In the genomic region with DNA sequence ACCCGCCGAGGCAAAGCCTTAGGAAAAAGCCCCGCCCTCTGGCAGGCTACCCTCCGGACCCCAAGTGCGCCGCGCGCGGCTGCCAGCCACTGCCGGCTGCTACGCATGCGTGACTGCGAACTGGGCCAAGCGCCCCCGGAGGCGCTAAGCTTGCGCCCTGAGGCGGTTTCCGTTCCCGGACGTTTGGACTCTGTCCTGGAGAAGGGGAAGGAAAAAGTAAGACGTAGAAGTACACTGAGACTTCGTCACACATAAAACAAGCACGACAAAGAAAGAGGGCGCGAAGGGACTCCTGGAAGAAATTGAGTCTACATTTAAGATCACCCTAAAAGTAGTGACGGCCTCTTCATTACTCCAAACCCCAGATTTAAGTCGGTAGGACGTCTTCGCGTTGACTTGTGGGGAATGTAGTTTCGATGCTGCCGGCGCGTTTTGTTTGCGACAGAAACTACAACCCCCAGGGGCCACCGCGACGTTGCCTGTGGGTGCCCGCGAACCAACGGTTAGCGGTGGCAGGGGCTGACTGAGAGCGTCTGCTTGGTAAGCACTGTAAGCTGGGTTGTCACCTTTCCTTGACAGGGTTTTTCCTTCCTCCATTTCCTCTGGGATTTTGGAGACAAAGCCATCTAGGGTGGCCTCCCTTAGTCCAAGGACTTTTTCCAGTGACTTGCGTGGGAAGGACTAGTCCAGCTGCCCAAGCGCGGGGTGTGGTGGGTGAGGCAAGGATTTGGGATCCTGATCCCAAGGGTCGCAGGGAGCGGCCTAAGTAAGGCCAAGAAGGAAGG, we compare ENCODE assay signal across 1 cellular context.
TF ChIP-seq lines count a peak whose summit lies in the region.

A gene (plus strand): TSS at position 472 of the 785 bp plus-strand sequence. CDS start 49,715 bp downstream, outside the sequence.

TF ChIP-seq in HepG2, 621 proteins besides CTCF, POLR2A, EP300 and RAD21 (continued from another document and continues in another):
- TF ChIP-seq FOXK1 (CRISPR knock-in tag; IDR thresholded peaks at IDR 0.05; ENCODE audit: borderline replicate concordance, low read depth): peak; percentile 49; the same call in 1 of the 2 replicates
- peak; percentile 83 for TF ChIP-seq ASH2L (IDR thresholded peaks at IDR 0.05; ENCODE audit: insufficient read length, low read depth, low read length)
- TF ChIP-seq BRCA1 (CRISPR knock-in tag; IDR thresholded peaks at IDR 0.05): no peak; the same call in 1 of the 2 replicates
- no peak for TF ChIP-seq ARNT (IDR thresholded peaks at IDR 0.05)
- TF ChIP-seq ZSCAN30 (CRISPR knock-in tag; IDR thresholded peaks at IDR 0.05): no peak
- peak; percentile 21 for TF ChIP-seq KDM3A (CRISPR knock-in tag; IDR thresholded peaks at IDR 0.05; ENCODE audit: low read depth)
- peak; percentile 59; the same call in 1 of the 2 replicates for TF ChIP-seq HDAC1 (CRISPR knock-in tag; IDR thresholded peaks at IDR 0.05)
- TF ChIP-seq, protein P1, sequence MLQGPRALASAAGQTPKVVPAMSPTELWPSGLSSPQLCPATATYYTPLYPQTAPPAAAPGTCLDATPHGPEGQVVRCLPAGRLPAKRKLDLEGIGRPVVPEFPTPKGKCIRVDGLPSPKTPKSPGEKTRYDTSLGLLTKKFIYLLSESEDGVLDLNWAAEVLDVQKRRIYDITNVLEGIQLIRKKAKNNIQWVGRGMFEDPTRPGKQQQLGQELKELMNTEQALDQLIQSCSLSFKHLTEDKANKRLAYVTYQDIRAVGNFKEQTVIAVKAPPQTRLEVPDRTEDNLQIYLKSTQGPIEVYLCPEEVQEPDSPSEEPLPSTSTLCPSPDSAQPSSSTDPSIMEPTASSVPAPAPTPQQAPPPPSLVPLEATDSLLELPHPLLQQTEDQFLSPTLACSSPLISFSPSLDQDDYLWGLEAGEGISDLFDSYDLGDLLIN (CRISPR knock-in tag; IDR thresholded peaks at IDR 0.05; ENCODE audit: borderline replicate concordance): no peak
- TF ChIP-seq CENPT (CRISPR knock-in tag; IDR thresholded peaks at IDR 0.05; ENCODE audit: low read depth): no peak
- TF ChIP-seq SMARCE1 (IDR thresholded peaks at IDR 0.05; ENCODE audit: borderline replicate concordance): no peak
- no peak; the same call in 1 of the 2 replicates for TF ChIP-seq REPIN1 (CRISPR knock-in tag; IDR thresholded peaks at IDR 0.05; ENCODE audit: borderline replicate concordance, low read depth)
- peak; percentile 22; the same call in 1 of the 2 replicates for TF ChIP-seq ZNF12 (CRISPR knock-in tag; IDR thresholded peaks at IDR 0.05)
- TF ChIP-seq NFATC3 (CRISPR knock-in tag; IDR thresholded peaks at IDR 0.05): peak; percentile 55; the same call in 1 of the 2 replicates
- TF ChIP-seq, protein P2, sequence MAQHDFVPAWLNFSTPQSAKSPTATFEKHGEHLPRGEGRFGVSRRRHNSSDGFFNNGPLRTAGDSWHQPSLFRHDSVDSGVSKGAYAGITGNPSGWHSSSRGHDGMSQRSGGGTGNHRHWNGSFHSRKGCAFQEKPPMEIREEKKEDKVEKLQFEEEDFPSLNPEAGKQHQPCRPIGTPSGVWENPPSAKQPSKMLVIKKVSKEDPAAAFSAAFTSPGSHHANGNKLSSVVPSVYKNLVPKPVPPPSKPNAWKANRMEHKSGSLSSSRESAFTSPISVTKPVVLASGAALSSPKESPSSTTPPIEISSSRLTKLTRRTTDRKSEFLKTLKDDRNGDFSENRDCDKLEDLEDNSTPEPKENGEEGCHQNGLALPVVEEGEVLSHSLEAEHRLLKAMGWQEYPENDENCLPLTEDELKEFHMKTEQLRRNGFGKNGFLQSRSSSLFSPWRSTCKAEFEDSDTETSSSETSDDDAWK (CRISPR knock-in tag; IDR thresholded peaks at IDR 0.05): no peak
- TF ChIP-seq, protein P3, sequence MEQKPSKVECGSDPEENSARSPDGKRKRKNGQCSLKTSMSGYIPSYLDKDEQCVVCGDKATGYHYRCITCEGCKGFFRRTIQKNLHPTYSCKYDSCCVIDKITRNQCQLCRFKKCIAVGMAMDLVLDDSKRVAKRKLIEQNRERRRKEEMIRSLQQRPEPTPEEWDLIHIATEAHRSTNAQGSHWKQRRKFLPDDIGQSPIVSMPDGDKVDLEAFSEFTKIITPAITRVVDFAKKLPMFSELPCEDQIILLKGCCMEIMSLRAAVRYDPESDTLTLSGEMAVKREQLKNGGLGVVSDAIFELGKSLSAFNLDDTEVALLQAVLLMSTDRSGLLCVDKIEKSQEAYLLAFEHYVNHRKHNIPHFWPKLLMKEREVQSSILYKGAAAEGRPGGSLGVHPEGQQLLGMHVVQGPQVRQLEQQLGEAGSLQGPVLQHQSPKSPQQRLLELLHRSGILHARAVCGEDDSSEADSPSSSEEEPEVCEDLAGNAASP (CRISPR knock-in tag; IDR thresholded peaks at IDR 0.05; ENCODE audit: borderline replicate concordance): peak; percentile 6; the same call in 1 of the 2 replicates
- TF ChIP-seq ZKSCAN8 (CRISPR knock-in tag; IDR thresholded peaks at IDR 0.05; ENCODE audit: borderline replicate concordance): no peak
- no peak for TF ChIP-seq MAF1 (CRISPR knock-in tag; IDR thresholded peaks at IDR 0.05; ENCODE audit: borderline replicate concordance)
- TF ChIP-seq, protein P4, sequence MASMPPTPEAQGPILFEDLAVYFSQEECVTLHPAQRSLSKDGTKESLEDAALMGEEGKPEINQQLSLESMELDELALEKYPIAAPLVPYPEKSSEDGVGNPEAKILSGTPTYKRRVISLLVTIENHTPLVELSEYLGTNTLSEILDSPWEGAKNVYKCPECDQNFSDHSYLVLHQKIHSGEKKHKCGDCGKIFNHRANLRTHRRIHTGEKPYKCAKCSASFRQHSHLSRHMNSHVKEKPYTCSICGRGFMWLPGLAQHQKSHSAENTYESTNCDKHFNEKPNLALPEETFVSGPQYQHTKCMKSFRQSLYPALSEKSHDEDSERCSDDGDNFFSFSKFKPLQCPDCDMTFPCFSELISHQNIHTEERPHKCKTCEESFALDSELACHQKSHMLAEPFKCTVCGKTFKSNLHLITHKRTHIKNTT (CRISPR knock-in tag; IDR thresholded peaks at IDR 0.05): no peak
- 0 out of 2 replicates have a peak, but pooled peaks have one; percentile 34 for TF ChIP-seq ARNTL (CRISPR knock-in tag; IDR thresholded peaks at IDR 0.05)
- TF ChIP-seq ZNF607 (CRISPR knock-in tag; IDR thresholded peaks at IDR 0.05; ENCODE audit: borderline replicate concordance): no peak
- TF ChIP-seq SP1 (IDR thresholded peaks at IDR 0.05): no peak
- no peak; the same call in 1 of the 2 replicates for TF ChIP-seq SP1 (CRISPR knock-in tag; IDR thresholded peaks at IDR 0.05)
- TF ChIP-seq ZNF605 (CRISPR knock-in tag; IDR thresholded peaks at IDR 0.05): peak; percentile 22; the same call in 1 of the 2 replicates
- TF ChIP-seq, protein P5, sequence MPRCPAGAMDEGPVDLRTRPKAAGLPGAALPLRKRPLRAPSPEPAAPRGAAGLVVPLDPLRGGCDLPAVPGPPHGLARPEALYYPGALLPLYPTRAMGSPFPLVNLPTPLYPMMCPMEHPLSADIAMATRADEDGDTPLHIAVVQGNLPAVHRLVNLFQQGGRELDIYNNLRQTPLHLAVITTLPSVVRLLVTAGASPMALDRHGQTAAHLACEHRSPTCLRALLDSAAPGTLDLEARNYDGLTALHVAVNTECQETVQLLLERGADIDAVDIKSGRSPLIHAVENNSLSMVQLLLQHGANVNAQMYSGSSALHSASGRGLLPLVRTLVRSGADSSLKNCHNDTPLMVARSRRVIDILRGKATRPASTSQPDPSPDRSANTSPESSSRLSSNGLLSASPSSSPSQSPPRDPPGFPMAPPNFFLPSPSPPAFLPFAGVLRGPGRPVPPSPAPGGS (CRISPR knock-in tag; IDR thresholded peaks at IDR 0.05): no peak; the same call in 1 of the 2 replicates
- no peak for TF ChIP-seq CCDC6 (CRISPR knock-in tag; IDR thresholded peaks at IDR 0.05)
- TF ChIP-seq ZNF292 (CRISPR knock-in tag; IDR thresholded peaks at IDR 0.05; ENCODE audit: borderline replicate concordance, low read depth): no peak
- no peak; the same call in 1 of the 2 replicates for TF ChIP-seq ZNF430 (CRISPR knock-in tag; IDR thresholded peaks at IDR 0.05)
- TF ChIP-seq ZNF501 (CRISPR knock-in tag; IDR thresholded peaks at IDR 0.05): peak; percentile 65; the same call in 1 of the 2 replicates
- TF ChIP-seq, protein P6, sequence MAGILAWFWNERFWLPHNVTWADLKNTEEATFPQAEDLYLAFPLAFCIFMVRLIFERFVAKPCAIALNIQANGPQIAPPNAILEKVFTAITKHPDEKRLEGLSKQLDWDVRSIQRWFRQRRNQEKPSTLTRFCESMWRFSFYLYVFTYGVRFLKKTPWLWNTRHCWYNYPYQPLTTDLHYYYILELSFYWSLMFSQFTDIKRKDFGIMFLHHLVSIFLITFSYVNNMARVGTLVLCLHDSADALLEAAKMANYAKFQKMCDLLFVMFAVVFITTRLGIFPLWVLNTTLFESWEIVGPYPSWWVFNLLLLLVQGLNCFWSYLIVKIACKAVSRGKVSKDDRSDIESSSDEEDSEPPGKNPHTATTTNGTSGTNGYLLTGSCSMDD (CRISPR knock-in tag; IDR thresholded peaks at IDR 0.05): no peak
- TF ChIP-seq ZNF296 (CRISPR knock-in tag; conservative IDR thresholded peaks at IDR 0.05): no peak
- TF ChIP-seq, protein P7, sequence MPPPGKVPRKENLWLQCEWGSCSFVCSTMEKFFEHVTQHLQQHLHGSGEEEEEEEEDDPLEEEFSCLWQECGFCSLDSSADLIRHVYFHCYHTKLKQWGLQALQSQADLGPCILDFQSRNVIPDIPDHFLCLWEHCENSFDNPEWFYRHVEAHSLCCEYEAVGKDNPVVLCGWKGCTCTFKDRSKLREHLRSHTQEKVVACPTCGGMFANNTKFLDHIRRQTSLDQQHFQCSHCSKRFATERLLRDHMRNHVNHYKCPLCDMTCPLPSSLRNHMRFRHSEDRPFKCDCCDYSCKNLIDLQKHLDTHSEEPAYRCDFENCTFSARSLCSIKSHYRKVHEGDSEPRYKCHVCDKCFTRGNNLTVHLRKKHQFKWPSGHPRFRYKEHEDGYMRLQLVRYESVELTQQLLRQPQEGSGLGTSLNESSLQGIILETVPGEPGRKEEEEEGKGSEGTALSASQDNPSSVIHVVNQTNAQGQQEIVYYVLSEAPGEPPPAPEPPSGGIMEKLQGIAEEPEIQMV (CRISPR knock-in tag; IDR thresholded peaks at IDR 0.05; ENCODE audit: low read depth): peak; percentile 84
- no peak; the same call in 1 of the 2 replicates for TF ChIP-seq MEF2D (CRISPR knock-in tag; IDR thresholded peaks at IDR 0.05)
- TF ChIP-seq SMAD1 (CRISPR knock-in tag; IDR thresholded peaks at IDR 0.05; ENCODE audit: borderline replicate concordance, low read depth): peak; percentile 80; the same call in 1 of the 2 replicates
- no peak; the same call in 1 of the 2 replicates for TF ChIP-seq ZSCAN12 (CRISPR knock-in tag; IDR thresholded peaks at IDR 0.05)
- TF ChIP-seq SMYD3 (CRISPR knock-in tag; IDR thresholded peaks at IDR 0.05): no peak
- TF ChIP-seq PPARG (CRISPR knock-in tag; conservative IDR thresholded peaks at IDR 0.05): no peak; the same call in 1 of the 2 replicates
- TF ChIP-seq ZNF629 (CRISPR knock-in tag; conservative IDR thresholded peaks at IDR 0.05): no peak
- peak; percentile 19 for TF ChIP-seq GATAD2A (CRISPR knock-in tag; IDR thresholded peaks at IDR 0.05)
- TF ChIP-seq, protein P8, sequence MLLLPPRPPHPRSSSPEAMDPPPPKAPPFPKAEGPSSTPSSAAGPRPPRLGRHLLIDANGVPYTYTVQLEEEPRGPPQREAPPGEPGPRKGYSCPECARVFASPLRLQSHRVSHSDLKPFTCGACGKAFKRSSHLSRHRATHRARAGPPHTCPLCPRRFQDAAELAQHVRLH (CRISPR knock-in tag; IDR thresholded peaks at IDR 0.05; ENCODE audit: borderline replicate concordance, low read depth): no peak; the same call in 1 of the 2 replicates
- TF ChIP-seq, protein P9, sequence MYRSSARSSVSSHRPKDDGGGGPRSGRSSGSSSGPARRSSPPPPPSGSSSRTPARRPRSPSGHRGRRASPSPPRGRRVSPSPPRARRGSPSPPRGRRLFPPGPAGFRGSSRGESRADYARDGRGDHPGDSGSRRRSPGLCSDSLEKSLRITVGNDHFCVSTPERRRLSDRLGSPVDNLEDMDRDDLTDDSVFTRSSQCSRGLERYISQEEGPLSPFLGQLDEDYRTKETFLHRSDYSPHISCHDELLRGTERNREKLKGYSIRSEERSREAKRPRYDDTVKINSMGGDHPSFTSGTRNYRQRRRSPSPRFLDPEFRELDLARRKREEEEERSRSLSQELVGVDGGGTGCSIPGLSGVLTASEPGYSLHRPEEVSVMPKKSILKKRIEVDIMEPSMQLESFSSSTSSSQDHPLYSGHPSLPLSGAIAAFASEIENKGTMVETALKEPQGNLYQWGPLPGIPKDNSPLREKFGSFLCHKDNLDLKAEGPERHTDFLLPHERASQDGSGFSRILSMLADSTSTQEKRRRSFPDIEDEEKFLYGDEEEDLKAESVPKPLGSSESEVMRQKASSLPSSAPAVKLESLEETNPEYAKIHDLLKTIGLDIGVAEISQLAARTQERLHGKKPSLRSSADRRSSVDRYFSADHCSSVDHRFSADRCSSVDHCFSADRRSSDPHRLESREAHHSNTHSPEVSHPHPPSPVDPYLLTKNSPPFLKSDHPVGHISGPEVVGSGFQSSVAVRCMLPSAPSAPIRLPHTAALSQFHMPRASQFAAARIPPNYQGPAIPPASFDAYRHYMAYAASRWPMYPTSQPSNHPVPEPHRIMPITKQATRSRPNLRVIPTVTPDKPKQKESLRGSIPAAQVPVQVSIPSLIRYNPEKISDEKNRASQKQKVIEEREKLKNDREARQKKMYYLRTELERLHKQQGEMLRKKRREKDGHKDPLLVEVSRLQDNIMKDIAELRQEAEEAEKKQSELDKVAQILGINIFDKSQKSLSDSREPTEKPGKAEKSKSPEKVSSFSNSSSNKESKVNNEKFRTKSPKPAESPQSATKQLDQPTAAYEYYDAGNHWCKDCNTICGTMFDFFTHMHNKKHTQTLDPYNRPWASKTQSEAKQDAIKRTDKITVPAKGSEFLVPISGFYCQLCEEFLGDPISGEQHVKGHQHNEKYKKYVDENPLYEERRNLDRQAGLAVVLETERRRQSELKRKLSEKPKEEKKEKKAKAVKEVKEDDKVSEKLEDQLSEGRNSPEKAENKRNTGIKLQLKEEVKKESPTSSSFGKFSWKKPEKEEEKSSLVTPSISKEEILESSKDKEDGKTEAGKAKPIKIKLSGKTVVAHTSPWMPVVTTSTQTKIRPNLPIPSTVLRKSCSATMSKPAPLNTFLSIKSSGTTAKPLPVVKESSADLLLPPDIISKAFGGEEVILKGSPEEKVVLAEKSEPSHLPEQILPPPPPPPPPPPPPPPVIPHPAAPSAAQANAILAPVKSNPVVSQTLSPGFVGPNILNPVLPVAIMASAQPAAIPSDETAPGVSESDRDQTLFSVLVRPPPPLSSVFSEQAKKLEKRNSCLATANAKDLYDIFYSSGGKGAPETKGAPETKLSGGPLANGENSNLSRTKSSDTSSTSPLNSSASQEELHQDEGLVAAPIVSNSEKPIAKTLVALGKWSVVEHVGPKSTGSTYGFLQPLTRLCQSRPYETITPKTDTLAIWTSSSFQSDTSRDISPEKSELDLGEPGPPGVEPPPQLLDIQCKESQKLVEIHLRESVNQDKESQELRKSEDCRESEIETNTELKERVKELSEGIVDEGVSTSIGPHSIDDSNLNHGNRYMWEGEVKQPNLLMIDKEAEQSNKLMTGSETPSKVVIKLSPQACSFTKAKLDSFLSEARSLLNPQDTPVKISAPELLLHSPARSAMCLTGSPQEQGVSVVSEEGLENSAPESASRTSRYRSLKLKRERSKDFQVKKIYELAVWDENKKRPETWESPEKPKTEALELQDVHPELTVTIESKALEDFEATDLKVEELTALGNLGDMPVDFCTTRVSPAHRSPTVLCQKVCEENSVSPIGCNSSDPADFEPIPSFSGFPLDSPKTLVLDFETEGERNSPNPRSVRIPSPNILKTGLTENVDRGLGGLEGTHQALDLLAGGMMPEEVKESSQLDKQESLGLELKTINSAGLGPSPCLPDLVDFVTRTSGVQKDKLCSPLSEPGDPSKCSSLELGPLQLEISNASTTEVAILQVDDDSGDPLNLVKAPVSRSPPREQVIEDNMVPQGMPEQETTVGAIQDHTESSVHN (CRISPR knock-in tag; IDR thresholded peaks at IDR 0.05): 0 out of 2 replicates have a peak, but pooled peaks have one; percentile 21
- TF ChIP-seq ZNF670 (CRISPR knock-in tag; IDR thresholded peaks at IDR 0.05; ENCODE audit: borderline replicate concordance): 0 out of 2 replicates have a peak, but pooled peaks have one; percentile 36
- TF ChIP-seq ZNF883 (CRISPR knock-in tag; IDR thresholded peaks at IDR 0.05; ENCODE audit: not compliant biosample characterization): no peak
- TF ChIP-seq ZNF44 (CRISPR knock-in tag; IDR thresholded peaks at IDR 0.05): no peak
